ENCODE assay signal across 13 cellular contexts in the genomic region with DNA sequence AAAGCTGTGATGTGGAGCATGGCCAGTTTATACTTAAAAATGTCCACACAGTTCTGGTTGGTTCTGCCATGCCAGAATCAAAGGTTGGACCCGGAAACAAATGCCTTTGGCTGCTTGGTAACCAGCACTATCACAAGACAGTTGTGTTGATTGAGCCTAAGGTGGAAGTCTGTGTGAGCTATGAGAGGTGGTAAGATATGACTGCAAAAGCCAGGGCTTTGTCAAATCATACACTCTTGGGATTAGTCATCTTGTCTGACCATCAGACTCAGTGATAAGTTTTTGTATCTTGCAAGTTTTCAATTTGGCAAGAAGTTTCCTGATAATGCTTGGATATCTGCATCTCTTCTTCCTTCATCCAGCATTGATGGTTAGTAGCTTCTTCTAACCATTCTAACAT. TPM values are rescaled to one million over a fixed set of nuclear protein-coding genes. Genes with fewer than 3 reads are reported as not detected.
DNase-seq lines count a peak whose midpoint lies in the region; ATAC-seq and TF ChIP-seq lines count a peak whose summit lies in the region.
"Had no signal": no experiment of that assay in that cellular context is flagged by ENCODE, and none has a peak within 500 bp of the region (broad histone marks: within the 10 kb centered on the region; RNA-seq: fewer than 3 reads in every experiment).

No MANE protein-coding gene starts in this region.

- H3K27me3 ChIP-seq in mammary epithelial cell (ENCODE audit: insufficient read depth, low read length): no peaks in the 10 kb centered on the region
- H3K27me3 ChIP-seq: thyroid gland had no signal

- H3K27ac ChIP-seq in mammary epithelial cell (ENCODE audit: insufficient read depth, low read depth, low read length): no peak overlapping the region
- H3K27ac ChIP-seq: thyroid gland had no signal

- WGBS in mammary epithelial cell (ENCODE audit: low coverage, missing lambda C conversion rate): 40% methylated on average over 1 of the region's 1 CpG

- H3K9ac ChIP-seq in mammary epithelial cell (ENCODE audit: insufficient read depth, low read length): no peak overlapping the region

- in situ Hi-C loops in mammary epithelial cell (cut with MboI; ENCODE audit: low sequenced_read_pairs in 2 of 2): no loop called here

- no TSS peak for BruUV-seq in mammary epithelial cell (replicated peaks; lab: Mats Ljungman, UMichigan)

- no peaks in the 10 kb centered on the region for H3K4me1 ChIP-seq in mammary epithelial cell (ENCODE audit: insufficient read depth, low read length)

- peak; percentile 92 for ATAC-seq in GM19025 (IDR thresholded peaks at IDR 0.05; ENCODE audit: low read depth, unreplicated experiment)
- ATAC-seq in HG02623 (IDR thresholded peaks at IDR 0.05; ENCODE audit: unreplicated experiment): peak; percentile 93
- ATAC-seq in HG03378 (IDR thresholded peaks at IDR 0.05; ENCODE audit: unreplicated experiment): peak; percentile 94
- ATAC-seq: sciatic nerve had no signal

- H4K20me1 ChIP-seq in mammary epithelial cell (ENCODE audit: insufficient read depth, low read length): no peaks in the 10 kb centered on the region

- dilution Hi-C loops in mammary epithelial cell (cut with HindIII; ENCODE audit: low sequenced_read_pairs): no loop called here

- no peak overlapping the region for H3K4me3 ChIP-seq in mammary epithelial cell (replicated peaks in 1 of 3; ENCODE audit: insufficient read depth in 1 of 3, low read depth in 2 of 3, low read length in 3 of 3)
- H3K4me3 ChIP-seq: thyroid gland had no signal

- CTCF ChIA-PET in mammary epithelial cell (lab: Charles Lee; ENCODE audit: low non-redundant PET): no interaction called here

- no peak overlapping the region for H2AFZ ChIP-seq in mammary epithelial cell (ENCODE audit: low read depth, low read length)

- peaks cover 2% of the 10 kb centered on the region for H3K9me3 ChIP-seq in mammary epithelial cell (replicated peaks; ENCODE audit: insufficient read depth, low read length)
- H3K9me3 ChIP-seq: thyroid gland had no signal

- H3K36me3 ChIP-seq in mammary epithelial cell (ENCODE audit: insufficient read depth, low read length): no peaks in the 10 kb centered on the region
- H3K36me3 ChIP-seq: thyroid gland had no signal

- intact Hi-C loops in mammary epithelial cell (cut with micrococcal nuclease): no loop called here

- DNase-seq in GM10266 (ENCODE audit: extremely low spot score) (peak; percentile 15), NK-92 (lab: John Stamatoyannopoulos, UW; ENCODE audit: unreplicated experiment) (no peak), SK-N-DZ (ENCODE audit: low spot score) (no peak), mammary epithelial cell (no peak), kidney tubule cell (ENCODE audit: low spot score) (no peak)
- DNase-seq: cortex of kidney, DMS 273 treated with DMSO at 0.1 percent for 48 hours, T1000, thyroid gland had no signal

- no peaks in the 10 kb centered on the region for H3K79me2 ChIP-seq in mammary epithelial cell (ENCODE audit: insufficient read depth, low read length)

- H3K4me2 ChIP-seq in mammary epithelial cell (ENCODE audit: insufficient read depth, low read depth, low read length): no peak overlapping the region

- TF ChIP-seq CTCF in GM10266 (IDR thresholded peaks at IDR 0.05; ENCODE audit: control insufficient read depth, insufficient read depth, low read depth, missing control alignments): no peak
- no peak for TF ChIP-seq CTCF in mammary epithelial cell (conservative IDR thresholded peaks at IDR 0.05 in 1 of 2, IDR thresholded peaks at IDR 0.05 in 1 of 2; ENCODE audit: extremely low read depth in 1 of 2, insufficient read depth in 1 of 2, low read depth in 1 of 2, low read length in 2 of 2)

RNA-seq across cellular contexts. Expression of a gene that starts 35.5 kb away (rescaled TPM):
- not detected in 2 replicates for polyA plus RNA-seq in SK-N-DZ (2014; cell fraction: cytosol; rRNA removed)
- polyA plus RNA-seq in SK-N-DZ (2014; cell fraction: nucleus; rRNA removed): not detected in 2 replicates
- not detected for total RNA-seq in mammary epithelial cell
- polyA plus RNA-seq in mammary epithelial cell: not detected
- polyA minus RNA-seq in mammary epithelial cell: not detected
